In genomic region chr1:198184516-198184915, GRCh38 we compare ENCODE assay signal across 20 cellular contexts. TPM values are rescaled to one million over a fixed set of nuclear protein-coding genes. Genes with fewer than 3 reads are reported as not detected.
A peak's percentile ranks its signal among the peaks of the same experiment; 100 is the strongest.
DNase-seq lines count a peak whose midpoint lies in the region; ATAC-seq and TF ChIP-seq lines count a peak whose summit lies in the region.
"Had no signal": no experiment of that assay in that cellular context is flagged by ENCODE, and none has a peak within 500 bp of the region (broad histone marks: within the 10 kb centered on the region; RNA-seq: fewer than 3 reads in every experiment).

No MANE protein-coding gene starts in this region.

- no peak overlapping the region for H3K4me2 ChIP-seq in hepatocyte
- H3K4me2 ChIP-seq: BLaER1 had no signal

- DNase-seq in activated T-cell treated with anti-CD3 and anti-CD28 coated beads, Interleukin-2, amount 50 U/mL, for 24 hours: no peak
- DNase-seq in activated T-cell treated with anti-CD3 and anti-CD28 coated beads, Interleukin-2, amount 50 U/mL, for 1 hour: no peak
- no peak for DNase-seq in hepatocyte (ENCODE audit: low spot score)
- DNase-seq in COLO668 (lab: John Stamatoyannopoulos, UW; ENCODE audit: unreplicated experiment): no peak
- DNase-seq: Calu3; CD4-positive, CD25-positive, alpha-beta regulatory T cell; CD8-positive, alpha-beta memory T cell; COR-L47; DND-41; GM23248; H9; HFFc6 had no signal

- no peaks in the 10 kb centered on the region for H3K27me3 Mint-ChIP-seq in activated T-cell treated with anti-CD3 and anti-CD28 coated beads, Interleukin-2, amount 50 U/mL, for 24 hours
- H3K27me3 Mint-ChIP-seq in activated T-helper 17 cell treated with anti-CD3 and anti-CD28 coated beads, Interleukin-2, amount 50 U/mL, for 72 hours: no peaks in the 10 kb centered on the region
- H3K27me3 Mint-ChIP-seq: B cell; CD4-positive, CD25-positive, alpha-beta regulatory T cell; CD8-positive, alpha-beta memory T cell had no signal

- no peak overlapping the region for H3K4me3 ChIP-seq in hepatocyte
- H3K4me3 ChIP-seq: BLaER1, GM23248 had no signal

- H3K4me1 ChIP-seq in hepatocyte (ENCODE audit: insufficient read depth): peaks cover 11% of the 10 kb centered on the region

- H3K36me3 ChIP-seq in KOPT-K1 (ENCODE audit: insufficient read depth, low read length): no peaks in the 10 kb centered on the region
- H3K36me3 ChIP-seq in hepatocyte (replicated peaks; ENCODE audit: insufficient read depth, low read depth): no peaks in the 10 kb centered on the region

- no peak for ATAC-seq in activated T-helper 17 cell treated with anti-CD3 and anti-CD28 coated beads, Interleukin-2, amount 50 U/mL, for 72 hours (replicated peaks)
- no peak for ATAC-seq in HG03108 (IDR thresholded peaks at IDR 0.05; ENCODE audit: unreplicated experiment)
- ATAC-seq: HCT116 had no signal

- H3K27ac ChIP-seq in KOPT-K1 (ENCODE audit: low read depth, low read length, poor library complexity, severe bottlenecking) (peak overlapping the region; percentile 85), hepatocyte (no peak overlapping the region)
- H3K27ac ChIP-seq: 22Rv1, BLaER1, C4-2B, GM23248 had no signal

- H3K27ac Mint-ChIP-seq in activated T-cell treated with anti-CD3 and anti-CD28 coated beads, Interleukin-2, amount 50 U/mL, for 24 hours: peak overlapping the region; percentile 37
- no peak overlapping the region for H3K27ac Mint-ChIP-seq in activated T-helper 17 cell treated with anti-CD3 and anti-CD28 coated beads, Interleukin-2, amount 50 U/mL, for 72 hours
- H3K27ac Mint-ChIP-seq: B cell, H9 had no signal

- peaks cover 8% of the 10 kb centered on the region for H3K36me3 Mint-ChIP-seq in activated T-cell treated with anti-CD3 and anti-CD28 coated beads, Interleukin-2, amount 50 U/mL, for 24 hours (ENCODE audit: low read depth)
- no peaks in the 10 kb centered on the region for H3K36me3 Mint-ChIP-seq in activated T-helper 17 cell treated with anti-CD3 and anti-CD28 coated beads, Interleukin-2, amount 50 U/mL, for 72 hours (ENCODE audit: low read depth)
- H3K36me3 Mint-ChIP-seq: CD4-positive, CD25-positive, alpha-beta regulatory T cell; CD8-positive, alpha-beta memory T cell had no signal

- peaks cover 89% of the 10 kb centered on the region for H3K4me1 Mint-ChIP-seq in activated T-cell treated with anti-CD3 and anti-CD28 coated beads, Interleukin-2, amount 50 U/mL, for 24 hours (ENCODE audit: low read depth)
- H3K4me1 Mint-ChIP-seq in activated T-helper 17 cell treated with anti-CD3 and anti-CD28 coated beads, Interleukin-2, amount 50 U/mL, for 72 hours: peaks cover 46% of the 10 kb centered on the region

- TF ChIP-seq CTCF in hepatocyte (IDR thresholded peaks at IDR 0.05; ENCODE audit: poor library complexity): no peak

- no peak overlapping the region for H2AFZ ChIP-seq in hepatocyte
- H2AFZ ChIP-seq: GM23248 had no signal

- no peak overlapping the region for H3K4me3 Mint-ChIP-seq in activated T-cell treated with anti-CD3 and anti-CD28 coated beads, Interleukin-2, amount 50 U/mL, for 24 hours
- peak overlapping the region; percentile 68 for H3K4me3 Mint-ChIP-seq in activated T-helper 17 cell treated with anti-CD3 and anti-CD28 coated beads, Interleukin-2, amount 50 U/mL, for 72 hours
- H3K4me3 Mint-ChIP-seq: B cell; CD4-positive, CD25-positive, alpha-beta regulatory T cell; H9; HFFc6 had no signal

- no peaks in the 10 kb centered on the region for H3K27me3 ChIP-seq in hepatocyte
- H3K27me3 ChIP-seq: BLaER1 had no signal

- H3K79me2 ChIP-seq in hepatocyte: peaks cover 100% of the 10 kb centered on the region

- no peaks in the 10 kb centered on the region for H3K9me2 ChIP-seq in hepatocyte (replicated peaks; ENCODE audit: insufficient read depth)

- H3K9me3 Mint-ChIP-seq in activated T-cell treated with anti-CD3 and anti-CD28 coated beads, Interleukin-2, amount 50 U/mL, for 24 hours: no peaks in the 10 kb centered on the region
- no peaks in the 10 kb centered on the region for H3K9me3 Mint-ChIP-seq in activated T-helper 17 cell treated with anti-CD3 and anti-CD28 coated beads, Interleukin-2, amount 50 U/mL, for 72 hours
- H3K9me3 Mint-ChIP-seq: CD4-positive, CD25-positive, alpha-beta regulatory T cell; CD8-positive, alpha-beta memory T cell; H9; HFFc6 had no signal

- peaks cover 15% of the 10 kb centered on the region for H4K20me1 ChIP-seq in hepatocyte (ENCODE audit: insufficient read depth, poor library complexity, severe bottlenecking)

- WGBS in hepatocyte (ENCODE audit: low lambda C conversion rate, missing lambda C conversion rate): 98% methylated on average over 4 of the region's 4 CpGs

- H3K9me3 ChIP-seq in KOPT-K1 (ENCODE audit: insufficient read depth, low read length, poor library complexity, severe bottlenecking) (no peaks in the 10 kb centered on the region), hepatocyte (ENCODE audit: low read depth) (no peaks in the 10 kb centered on the region)
- H3K9me3 ChIP-seq: BLaER1 had no signal

RNA-seq across cellular contexts. Expression of gene NEK7, which starts 27.7 kb away (rescaled TPM):
- 10 to 100 TPM; 64.3 to 76.9 TPM for total RNA-seq in activated T-helper 17 cell treated with anti-CD3 and anti-CD28 coated beads, Interleukin-2, amount 50 U/mL, for 72 hours
- 86.9 and 87.7 TPM in 2 replicates for total RNA-seq in hepatocyte
- polyA plus RNA-seq in hepatocyte: 25.6 and 28.7 TPM in 2 replicates
